Comparison of ENCODE assay signal across 15 cellular contexts in the genomic region with DNA sequence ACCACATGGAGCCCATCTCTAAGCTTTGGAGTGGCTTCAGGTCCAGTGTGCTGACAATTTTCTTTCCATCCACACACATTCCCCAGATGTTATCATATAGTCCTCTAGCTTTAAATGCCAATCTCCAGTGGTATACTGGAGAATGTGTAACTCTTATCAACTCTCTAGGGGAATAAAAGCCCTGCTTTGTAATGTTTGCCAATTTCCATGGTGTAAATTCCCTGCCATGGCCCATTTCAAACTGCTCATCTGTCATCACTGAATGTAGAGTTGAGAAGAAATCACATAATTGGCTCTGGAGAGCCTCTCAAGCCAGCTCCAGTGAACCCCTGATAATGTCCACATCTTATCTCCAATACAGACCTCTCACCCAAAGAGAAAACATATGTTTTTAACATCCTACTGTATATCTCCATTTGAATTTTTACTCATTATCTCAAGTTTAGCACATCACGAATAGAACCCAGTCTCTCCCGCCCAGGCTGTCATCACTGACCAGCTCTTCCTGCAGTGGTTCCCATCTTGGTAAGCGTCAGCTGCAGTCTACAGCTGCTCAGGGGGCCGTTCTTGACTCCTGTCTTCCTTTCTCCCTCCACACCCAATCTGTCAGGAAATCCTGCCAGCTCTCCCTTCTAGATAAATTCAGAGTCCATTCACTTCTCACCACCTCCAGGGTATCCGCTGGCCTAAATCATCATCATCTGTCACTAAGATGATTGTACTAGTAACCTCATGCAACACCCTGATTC.
A peak's percentile ranks its signal among the peaks of the same experiment; 100 is the strongest.
DNase-seq lines count a peak whose midpoint lies in the region; ATAC-seq and TF ChIP-seq lines count a peak whose summit lies in the region.
"Had no signal": no experiment of that assay in that cellular context is flagged by ENCODE, and none has a peak within 500 bp of the region (broad histone marks: within the 10 kb centered on the region; RNA-seq: fewer than 3 reads in every experiment).

No MANE protein-coding gene starts in this region.

- no peak overlapping the region for H2AFZ ChIP-seq in PC-9

- TF ChIP-seq CTCF in fibroblast of the aortic adventitia (IDR thresholded peaks at IDR 0.05; ENCODE audit: insufficient read depth, low read length) (no peak), PC-9 (conservative IDR thresholded peaks at IDR 0.05) (no peak)

- BruUV-seq in PC-9 (replicated peaks; lab: Mats Ljungman, UMichigan), result no TSS peak

- H3K36me3 ChIP-seq in PC-9 (ENCODE audit: low read depth), result no peaks in the 10 kb centered on the region

- no peaks in the 10 kb centered on the region for H3K79me2 ChIP-seq in PC-9 (ENCODE audit: low read depth)

- POLR2A ChIA-PET in PC-9 (lab: Charles Lee; ENCODE audit: unreplicated experiment), result no interaction called here

- intact Hi-C loops in Right ventricle myocardium inferior (cut with DNase I) (loop anchor here (10.0 kb wide), 1 partner anchor 97 kb away; no protein-coding TSS in a partner anchor), left cardiac atrium (cut with DNase I) (no loop called here), PC-9 (cut with micrococcal nuclease; ENCODE audit: unreplicated experiment) (no loop called here)

- no peaks in the 10 kb centered on the region for H3K9me2 ChIP-seq in PC-9 (ENCODE audit: insufficient read depth)

- no peaks in the 10 kb centered on the region for H3F3A ChIP-seq in PC-9 (ENCODE audit: insufficient read depth, low read depth)

- no peaks in the 10 kb centered on the region for H4K20me1 ChIP-seq in PC-9 (ENCODE audit: insufficient read depth)

- H3K4me1 ChIP-seq in PC-9 (replicated peaks; ENCODE audit: insufficient read depth), result no peaks in the 10 kb centered on the region

- no peaks in the 10 kb centered on the region for H3K9me3 ChIP-seq in PC-9 (ENCODE audit: insufficient read depth, low read depth)

- no peak overlapping the region for H3K27ac ChIP-seq in PC-9
- H3K27ac ChIP-seq: 22Rv1 had no signal

- CTCF ChIA-PET in PC-9 (lab: Charles Lee), result interaction anchor here (0.5 kb wide), 1 partner anchor 16 kb away, joined by 3 read pairs; no protein-coding TSS in a partner anchor

- no peaks in the 10 kb centered on the region for H3K27me3 ChIP-seq in PC-9 (ENCODE audit: insufficient read depth, low read depth)

- DNase-seq in Right ventricle myocardium inferior (ENCODE audit: missing footprints) (no peak), left cardiac atrium (no peak), SK-N-DZ (ENCODE audit: low spot score) (peak; percentile 53), fibroblast of the aortic adventitia (ENCODE audit: low read depth) (peak; percentile 85), NCI-H524 (lab: John Stamatoyannopoulos, UW) (no peak), NCI-H146 treated with DMSO at 0.1 percent for 48 hours (lab: John Stamatoyannopoulos, UW; ENCODE audit: unreplicated experiment) (no peak), PC-9 (no peak)
- DNase-seq: CD8-positive, alpha-beta T cell; COR-L47; DMS153; DMS79 treated with DMSO at 0.1 percent for 48 hours; GDM1; GOT3; H9 had no signal

- H3K4me2 ChIP-seq in PC-9, result no peak overlapping the region

- H3K4me3 ChIP-seq in fibroblast of the aortic adventitia (ENCODE audit: low read depth, low read length) (no peak overlapping the region), PC-9 (no peak overlapping the region)

- peak; percentile 53 for ATAC-seq in Right ventricle myocardium inferior
- no peak for ATAC-seq in left cardiac atrium
- ATAC-seq: CD8-positive, alpha-beta T cell had no signal

Comparison
In these comparisons a context has a peak if more than half of its experiments do, and no peak if none do; other contexts are left out.
1. DNase-seq: peak in SK-N-DZ (single experiment) and fibroblast of the aortic adventitia (single experiment); none in Right ventricle myocardium inferior (single experiment), left cardiac atrium (single experiment), NCI-H524 (0 of 2), NCI-H146 treated with DMSO at 0.1 percent for 48 hours (single experiment) and PC-9 (0 of 2).